Comparison of ENCODE assay signal across 1 cellular context in genomic region chr4:65791807-65792308, GRCh38.
A peak's percentile ranks its signal among the peaks of the same experiment; 100 is the strongest.
TF ChIP-seq lines count a peak whose summit lies in the region.

No MANE protein-coding gene starts in this region.

TF ChIP-seq in H1, 55 proteins besides CTCF, POLR2A, EP300 and RAD21 (continued from another document):
- TF ChIP-seq MAFK (IDR thresholded peaks at IDR 0.05; ENCODE audit: low read depth, low read length) (peak; percentile 90), HDAC6 (IDR thresholded peaks at IDR 0.05; ENCODE audit: low read depth, low read length) (no peak), BACH1 (IDR thresholded peaks at IDR 0.05; ENCODE audit: low read length) (peak; percentile 94)
TF ChIP-seq in H1: peak in this region for 2.
